In the genomic region with DNA sequence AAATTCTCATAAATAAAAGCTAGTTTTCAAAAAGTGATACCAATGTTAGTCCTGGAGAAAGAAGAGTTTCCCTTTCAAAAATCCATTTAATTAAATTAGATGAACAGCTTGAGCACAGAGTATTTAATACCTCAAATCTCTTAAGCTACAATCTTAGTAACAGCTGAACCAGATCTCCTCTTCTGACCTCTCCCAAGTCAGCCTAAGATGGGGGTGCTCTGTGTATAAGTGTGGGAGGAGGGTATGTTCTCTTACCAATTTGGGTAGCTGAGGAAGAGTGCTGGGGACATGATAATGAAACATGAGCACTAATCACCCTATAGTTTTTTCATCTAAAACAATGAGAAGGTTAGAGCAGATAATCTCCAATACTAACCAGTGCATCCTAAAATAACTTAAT, we compare ENCODE assay signal across 8 cellular contexts. TPM values are rescaled to one million over a fixed set of nuclear protein-coding genes. Genes with fewer than 3 reads are reported as not detected.
"Had no signal": no experiment of that assay in that cellular context is flagged by ENCODE, and none has a peak within 500 bp of the region (broad histone marks: within the 10 kb centered on the region; RNA-seq: fewer than 3 reads in every experiment).

No MANE protein-coding gene starts in this region.

- H3K4me3 Mint-ChIP-seq: HFFc6 had no signal

- ATAC-seq: HCT116, K562 had no signal

- H3K9me3 Mint-ChIP-seq: HFFc6 had no signal

- FAIRE-seq: HTR-8/SVneo, K562 had no signal

- DNase-seq: GM23248, GOT3, H7, HFFc6, IMR-90 had no signal

- H3K27ac Mint-ChIP-seq: HFFc6 had no signal

RNA-seq across cellular contexts. Expression of gene TPH1, which starts 9.6 kb away (rescaled TPM):
- total RNA-seq: GM23248 had no signal
